13 cellular contexts compared by ENCODE assay signal in genomic region chr11:2578006-2578933, GRCh38.
DNase-seq lines count a peak whose midpoint lies in the region; ATAC-seq and TF ChIP-seq lines count a peak whose summit lies in the region.
"Had no signal": no experiment of that assay in that cellular context is flagged by ENCODE, and none has a peak within 500 bp of the region (broad histone marks: within the 10 kb centered on the region; RNA-seq: fewer than 3 reads in every experiment).

No MANE protein-coding gene starts in this region.

- H3K27me3 Mint-ChIP-seq in activated naive CD4-positive, alpha-beta T cell treated with anti-CD3 and anti-CD28 coated beads for 36 hours (ENCODE audit: low read depth), result no peaks in the 10 kb centered on the region
- no peaks in the 10 kb centered on the region for H3K27me3 Mint-ChIP-seq in natural killer cell (ENCODE audit: low read depth in 2 of 2)
- H3K27me3 Mint-ChIP-seq: activated CD4-positive, alpha-beta memory T cell treated with anti-CD3 and anti-CD28 coated beads, Interleukin-2, amount 10 ng/mL, durations not matched to agents 7 days and 5 days; activated naive CD8-positive, alpha-beta T cell had no signal

- intact Hi-C loops in activated naive CD4-positive, alpha-beta T cell treated with anti-CD3 and anti-CD28 coated beads for 36 hours (cut with micrococcal nuclease), result no loop called here
- intact Hi-C loops in Right ventricle myocardium superior (cut with DNase I), result no loop called here
- intact Hi-C loops in natural killer cell (cut with micrococcal nuclease), result no loop called here

- DNase-seq in activated naive CD4-positive, alpha-beta T cell treated with anti-CD3 and anti-CD28 coated beads, Interleukin-2, amount 50 U/mL, for 16 hours, result peak; percentile 10
- no peak for DNase-seq in activated naive CD4-positive, alpha-beta T cell treated with anti-CD3 and anti-CD28 coated beads for 36 hours
- DNase-seq in Right ventricle myocardium superior, result peak; percentile 43
- DNase-seq in natural killer cell, result peak; percentile 13
- DNase-seq in ureter (ENCODE audit: low spot score), result peak; percentile 31
- DNase-seq in iPS-NIHi11 (ENCODE audit: low spot score), result no peak
- DNase-seq in effector CD8-positive, alpha-beta T cell (lab: John Stamatoyannopoulos, UW), result no peak
- DNase-seq: activated CD4-positive, alpha-beta memory T cell treated with anti-CD3 and anti-CD28 coated beads, Interleukin-2, amount 10 ng/mL, durations not matched to agents 7 days and 5 days; H7; NCI-H187 treated with DMSO at 0.1 percent for 48 hours; NCI-H748 treated with DMSO at 0.1 percent for 48 hours had no signal

- no peaks in the 10 kb centered on the region for H3K4me1 Mint-ChIP-seq in activated naive CD4-positive, alpha-beta T cell treated with anti-CD3 and anti-CD28 coated beads for 36 hours (ENCODE audit: low read depth)
- no peaks in the 10 kb centered on the region for H3K4me1 Mint-ChIP-seq in natural killer cell
- H3K4me1 Mint-ChIP-seq: activated CD4-positive, alpha-beta memory T cell treated with anti-CD3 and anti-CD28 coated beads, Interleukin-2, amount 10 ng/mL, durations not matched to agents 7 days and 5 days had no signal

- H3K27ac Mint-ChIP-seq in activated naive CD4-positive, alpha-beta T cell treated with anti-CD3 and anti-CD28 coated beads for 36 hours, result no peak overlapping the region
- H3K27ac Mint-ChIP-seq in natural killer cell, result no peak overlapping the region
- H3K27ac Mint-ChIP-seq: activated CD4-positive, alpha-beta memory T cell treated with anti-CD3 and anti-CD28 coated beads, Interleukin-2, amount 10 ng/mL, durations not matched to agents 7 days and 5 days; activated naive CD8-positive, alpha-beta T cell had no signal

- no peaks in the 10 kb centered on the region for H3K36me3 Mint-ChIP-seq in activated naive CD4-positive, alpha-beta T cell treated with anti-CD3 and anti-CD28 coated beads for 36 hours (ENCODE audit: low read depth)
- no peaks in the 10 kb centered on the region for H3K36me3 Mint-ChIP-seq in natural killer cell
- H3K36me3 Mint-ChIP-seq: activated naive CD8-positive, alpha-beta T cell had no signal

- no peaks in the 10 kb centered on the region for H3K9me3 Mint-ChIP-seq in activated naive CD4-positive, alpha-beta T cell treated with anti-CD3 and anti-CD28 coated beads for 36 hours
- H3K9me3 Mint-ChIP-seq in natural killer cell, result no peaks in the 10 kb centered on the region
- H3K9me3 Mint-ChIP-seq: activated CD4-positive, alpha-beta memory T cell treated with anti-CD3 and anti-CD28 coated beads, Interleukin-2, amount 10 ng/mL, durations not matched to agents 7 days and 5 days had no signal

- CTCF ChIA-PET in activated naive CD4-positive, alpha-beta T cell treated with anti-CD3 and anti-CD28 coated beads for 36 hours (lab: Charles Lee), result no interaction called here

- H3K4me3 Mint-ChIP-seq in activated naive CD4-positive, alpha-beta T cell treated with anti-CD3 and anti-CD28 coated beads for 36 hours, result no peak overlapping the region
- H3K4me3 Mint-ChIP-seq in natural killer cell, result no peak overlapping the region
- H3K4me3 Mint-ChIP-seq: activated CD4-positive, alpha-beta memory T cell treated with anti-CD3 and anti-CD28 coated beads, Interleukin-2, amount 10 ng/mL, durations not matched to agents 7 days and 5 days; activated naive CD8-positive, alpha-beta T cell had no signal

- no peak for TF ChIP-seq CTCF in natural killer cell (IDR thresholded peaks at IDR 0.05)

- ATAC-seq in Right ventricle myocardium superior (ENCODE audit: poor library complexity) (peak; percentile 11), natural killer cell (no peak), HG02610 (IDR thresholded peaks at IDR 0.05; ENCODE audit: unreplicated experiment) (no peak)

Comparison
In these comparisons a context has a peak if more than half of its experiments do, and no peak if none do; other contexts are left out.
1. DNase-seq: peak in activated naive CD4-positive, alpha-beta T cell treated with anti-CD3 and anti-CD28 coated beads, Interleukin-2, amount 50 U/mL, for 16 hours (single experiment), Right ventricle myocardium superior (single experiment), natural killer cell (single experiment) and ureter (single experiment); none in activated naive CD4-positive, alpha-beta T cell treated with anti-CD3 and anti-CD28 coated beads for 36 hours (single experiment), iPS-NIHi11 (single experiment) and effector CD8-positive, alpha-beta T cell (single experiment).